Comparison of ENCODE assay signal across 9 cellular contexts in the genomic region with DNA sequence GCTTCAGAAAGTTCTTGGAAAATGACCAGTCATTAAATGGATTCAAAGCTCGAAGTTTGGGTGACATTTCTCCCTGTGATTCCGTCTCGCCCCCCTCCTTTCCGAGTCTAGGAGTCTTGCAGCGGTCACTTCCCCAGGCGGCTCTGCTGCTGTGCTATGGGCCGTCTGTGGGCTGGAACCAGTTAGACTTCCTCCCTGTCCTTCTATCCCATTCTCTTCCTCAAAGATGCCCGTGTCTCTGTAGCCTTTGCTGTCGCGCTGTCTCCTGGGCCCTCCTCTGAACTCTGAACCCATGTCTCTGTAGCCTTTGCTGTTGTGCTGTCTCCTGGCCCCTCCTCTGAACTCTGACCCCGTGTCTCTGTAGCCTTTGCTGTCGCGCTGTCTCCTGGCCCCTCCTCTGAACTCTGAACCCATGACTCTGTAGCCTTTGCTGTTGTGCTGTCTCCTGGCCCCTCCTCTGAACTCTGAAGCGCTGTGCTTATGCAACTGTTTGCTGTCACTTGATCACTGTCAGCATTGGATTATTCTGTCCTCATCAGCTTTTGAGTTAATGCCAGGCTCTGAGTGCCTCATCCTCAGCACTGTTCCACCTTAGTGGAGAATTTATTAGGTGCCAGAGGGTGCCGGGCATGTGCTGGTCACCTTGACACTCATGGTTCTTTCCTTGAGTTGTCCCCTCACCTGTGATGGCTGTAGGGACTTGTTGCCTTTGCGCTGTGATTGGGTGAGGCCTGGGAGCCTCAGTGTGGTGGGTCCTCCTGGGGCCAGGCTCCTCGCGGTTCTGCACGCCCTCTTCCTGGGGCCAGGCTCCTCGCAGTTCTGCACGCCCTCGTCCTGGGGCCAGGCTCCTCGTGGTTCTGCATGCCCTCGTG.
A peak's percentile ranks its signal among the peaks of the same experiment; 100 is the strongest.
DNase-seq lines count a peak whose midpoint lies in the region; ATAC-seq and TF ChIP-seq lines count a peak whose summit lies in the region.
"Had no signal": no experiment of that assay in that cellular context is flagged by ENCODE, and none has a peak within 500 bp of the region (broad histone marks: within the 10 kb centered on the region; RNA-seq: fewer than 3 reads in every experiment).

No MANE protein-coding gene starts in this region.

- no peaks in the 10 kb centered on the region for H3K27me3 Mint-ChIP-seq in natural killer cell (ENCODE audit: low read depth in 2 of 2)

- H3K9me3 Mint-ChIP-seq in natural killer cell: no peaks in the 10 kb centered on the region

- ATAC-seq in natural killer cell: no peak
- no peak for ATAC-seq in GM19467 (IDR thresholded peaks at IDR 0.05; ENCODE audit: unreplicated experiment)
- no peak for ATAC-seq in HG02678 (IDR thresholded peaks at IDR 0.05; ENCODE audit: unreplicated experiment)

- intact Hi-C loops in natural killer cell (cut with micrococcal nuclease): no loop called here

- TF ChIP-seq CTCF in natural killer cell (IDR thresholded peaks at IDR 0.05): no peak

- TF ChIP-seq POLR2A in erythroblast (IDR thresholded peaks at IDR 0.05; ENCODE audit: low read length): no peak

- peaks cover 50 to 55% of the 10 kb centered on the region in 2 donors for H3K4me1 Mint-ChIP-seq in natural killer cell

- peak; percentile 23 for DNase-seq in CD1c-positive myeloid dendritic cell (ENCODE audit: extremely low spot score)
- peak; percentile 62 for DNase-seq in NCI-H2196 (lab: John Stamatoyannopoulos, UW; ENCODE audit: unreplicated experiment)
- DNase-seq in erythroblast (lab: John Stamatoyannopoulos, UW): peak; percentile 49 to 71
- DNase-seq in natural killer cell: no peak
- no peak for DNase-seq in NCI-H446 (lab: John Stamatoyannopoulos, UW)
- DNase-seq in D341Med (ENCODE audit: low spot score): no peak
- DNase-seq: DMS79 had no signal

- peak overlapping the region; percentile 45 for H3K4me3 Mint-ChIP-seq in natural killer cell

- peak overlapping the region; percentile 89 to 91 for H3K27ac Mint-ChIP-seq in natural killer cell

- H3K36me3 Mint-ChIP-seq in natural killer cell: no peaks in the 10 kb centered on the region

Comparison
In these comparisons a context has a peak if more than half of its experiments do, and no peak if none do; other contexts are left out.
1. DNase-seq: peak in CD1c-positive myeloid dendritic cell (single experiment), NCI-H2196 (single experiment) and erythroblast (2 of 2); none in natural killer cell (single experiment), NCI-H446 (0 of 2) and D341Med (single experiment).